1 cellular context compared by ENCODE assay signal in the genomic region with DNA sequence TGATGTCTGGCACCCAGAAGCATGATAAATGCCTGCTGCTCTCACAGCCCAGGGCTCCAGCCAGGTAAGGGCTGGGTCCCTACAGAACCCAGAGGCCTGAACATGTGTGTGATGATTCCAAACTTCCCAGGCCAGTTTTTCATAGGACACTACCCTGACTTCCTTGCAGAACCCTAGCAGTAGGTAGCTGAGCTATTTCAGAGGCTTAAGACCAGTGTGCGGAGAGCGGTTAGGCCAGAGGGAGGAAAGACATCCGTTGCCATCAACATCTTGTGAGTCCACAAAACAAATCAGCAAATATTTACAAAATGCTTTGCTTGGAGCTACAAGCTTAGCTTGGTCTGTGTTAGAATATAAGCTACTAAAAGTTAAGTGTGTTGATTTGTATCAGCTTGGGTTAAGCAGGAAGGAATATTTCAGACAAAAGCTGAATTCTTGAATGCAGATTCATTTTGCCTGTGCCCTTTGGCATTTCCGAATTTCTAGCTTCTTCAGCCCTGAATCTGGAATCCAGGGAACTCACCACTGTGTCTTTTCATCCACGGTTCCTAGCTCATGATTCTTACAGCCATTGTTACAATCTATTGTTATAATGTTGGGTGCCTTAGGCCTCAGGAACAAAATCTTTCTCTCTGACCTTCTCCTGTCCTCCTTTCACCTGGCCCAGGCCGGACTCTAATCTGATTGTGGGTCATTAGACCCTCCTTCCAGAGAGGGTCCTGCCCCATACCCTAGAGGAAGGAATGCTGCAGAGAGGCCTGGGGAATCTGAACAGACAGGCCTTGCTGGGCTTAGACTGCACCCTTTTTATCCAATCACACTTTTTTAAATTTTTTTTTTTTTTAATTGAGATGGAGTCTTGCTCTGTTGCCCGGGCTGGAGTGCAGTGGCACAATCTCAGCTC.
TF ChIP-seq lines count a peak whose summit lies in the region.

No MANE protein-coding gene starts in this region.

TF ChIP-seq in HepG2, 621 proteins besides CTCF, POLR2A, EP300 and RAD21:
- TF ChIP-seq ZNF816 (CRISPR knock-in tag; IDR thresholded peaks at IDR 0.05; ENCODE audit: borderline replicate concordance), result no peak
- no peak for TF ChIP-seq ZNF878 (CRISPR knock-in tag; IDR thresholded peaks at IDR 0.05)
- TF ChIP-seq SMYD3 (CRISPR knock-in tag; IDR thresholded peaks at IDR 0.05), result no peak
- TF ChIP-seq SP140L (CRISPR knock-in tag; IDR thresholded peaks at IDR 0.05; ENCODE audit: borderline replicate concordance), result no peak
- TF ChIP-seq, protein P1, sequence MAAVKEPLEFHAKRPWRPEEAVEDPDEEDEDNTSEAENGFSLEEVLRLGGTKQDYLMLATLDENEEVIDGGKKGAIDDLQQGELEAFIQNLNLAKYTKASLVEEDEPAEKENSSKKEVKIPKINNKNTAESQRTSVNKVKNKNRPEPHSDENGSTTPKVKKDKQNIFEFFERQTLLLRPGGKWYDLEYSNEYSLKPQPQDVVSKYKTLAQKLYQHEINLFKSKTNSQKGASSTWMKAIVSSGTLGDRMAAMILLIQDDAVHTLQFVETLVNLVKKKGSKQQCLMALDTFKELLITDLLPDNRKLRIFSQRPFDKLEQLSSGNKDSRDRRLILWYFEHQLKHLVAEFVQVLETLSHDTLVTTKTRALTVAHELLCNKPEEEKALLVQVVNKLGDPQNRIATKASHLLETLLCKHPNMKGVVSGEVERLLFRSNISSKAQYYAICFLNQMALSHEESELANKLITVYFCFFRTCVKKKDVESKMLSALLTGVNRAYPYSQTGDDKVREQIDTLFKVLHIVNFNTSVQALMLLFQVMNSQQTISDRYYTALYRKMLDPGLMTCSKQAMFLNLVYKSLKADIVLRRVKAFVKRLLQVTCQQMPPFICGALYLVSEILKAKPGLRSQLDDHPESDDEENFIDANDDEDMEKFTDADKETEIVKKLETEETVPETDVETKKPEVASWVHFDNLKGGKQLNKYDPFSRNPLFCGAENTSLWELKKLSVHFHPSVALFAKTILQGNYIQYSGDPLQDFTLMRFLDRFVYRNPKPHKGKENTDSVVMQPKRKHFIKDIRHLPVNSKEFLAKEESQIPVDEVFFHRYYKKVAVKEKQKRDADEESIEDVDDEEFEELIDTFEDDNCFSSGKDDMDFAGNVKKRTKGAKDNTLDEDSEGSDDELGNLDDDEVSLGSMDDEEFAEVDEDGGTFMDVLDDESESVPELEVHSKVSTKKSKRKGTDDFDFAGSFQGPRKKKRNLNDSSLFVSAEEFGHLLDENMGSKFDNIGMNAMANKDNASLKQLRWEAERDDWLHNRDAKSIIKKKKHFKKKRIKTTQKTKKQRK (IDR thresholded peaks at IDR 0.05; ENCODE audit: low read length), result no peak
- no peak for TF ChIP-seq FLYWCH1 (CRISPR knock-in tag; IDR thresholded peaks at IDR 0.05)
- TF ChIP-seq TSC22D2 (CRISPR knock-in tag; IDR thresholded peaks at IDR 0.05; ENCODE audit: borderline replicate concordance), result no peak
- TF ChIP-seq MED1 (CRISPR knock-in tag; IDR thresholded peaks at IDR 0.05), result no peak
- TF ChIP-seq, protein P2, sequence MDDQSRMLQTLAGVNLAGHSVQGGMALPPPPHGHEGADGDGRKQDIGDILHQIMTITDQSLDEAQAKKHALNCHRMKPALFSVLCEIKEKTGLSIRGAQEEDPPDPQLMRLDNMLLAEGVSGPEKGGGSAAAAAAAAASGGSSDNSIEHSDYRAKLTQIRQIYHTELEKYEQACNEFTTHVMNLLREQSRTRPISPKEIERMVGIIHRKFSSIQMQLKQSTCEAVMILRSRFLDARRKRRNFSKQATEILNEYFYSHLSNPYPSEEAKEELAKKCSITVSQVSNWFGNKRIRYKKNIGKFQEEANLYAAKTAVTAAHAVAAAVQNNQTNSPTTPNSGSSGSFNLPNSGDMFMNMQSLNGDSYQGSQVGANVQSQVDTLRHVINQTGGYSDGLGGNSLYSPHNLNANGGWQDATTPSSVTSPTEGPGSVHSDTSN (CRISPR knock-in tag; IDR thresholded peaks at IDR 0.05; ENCODE audit: borderline replicate concordance), result no peak
- TF ChIP-seq LCORL (IDR thresholded peaks at IDR 0.05), result no peak
- TF ChIP-seq LCORL (CRISPR knock-in tag; IDR thresholded peaks at IDR 0.05), result no peak
- TF ChIP-seq, protein P3, sequence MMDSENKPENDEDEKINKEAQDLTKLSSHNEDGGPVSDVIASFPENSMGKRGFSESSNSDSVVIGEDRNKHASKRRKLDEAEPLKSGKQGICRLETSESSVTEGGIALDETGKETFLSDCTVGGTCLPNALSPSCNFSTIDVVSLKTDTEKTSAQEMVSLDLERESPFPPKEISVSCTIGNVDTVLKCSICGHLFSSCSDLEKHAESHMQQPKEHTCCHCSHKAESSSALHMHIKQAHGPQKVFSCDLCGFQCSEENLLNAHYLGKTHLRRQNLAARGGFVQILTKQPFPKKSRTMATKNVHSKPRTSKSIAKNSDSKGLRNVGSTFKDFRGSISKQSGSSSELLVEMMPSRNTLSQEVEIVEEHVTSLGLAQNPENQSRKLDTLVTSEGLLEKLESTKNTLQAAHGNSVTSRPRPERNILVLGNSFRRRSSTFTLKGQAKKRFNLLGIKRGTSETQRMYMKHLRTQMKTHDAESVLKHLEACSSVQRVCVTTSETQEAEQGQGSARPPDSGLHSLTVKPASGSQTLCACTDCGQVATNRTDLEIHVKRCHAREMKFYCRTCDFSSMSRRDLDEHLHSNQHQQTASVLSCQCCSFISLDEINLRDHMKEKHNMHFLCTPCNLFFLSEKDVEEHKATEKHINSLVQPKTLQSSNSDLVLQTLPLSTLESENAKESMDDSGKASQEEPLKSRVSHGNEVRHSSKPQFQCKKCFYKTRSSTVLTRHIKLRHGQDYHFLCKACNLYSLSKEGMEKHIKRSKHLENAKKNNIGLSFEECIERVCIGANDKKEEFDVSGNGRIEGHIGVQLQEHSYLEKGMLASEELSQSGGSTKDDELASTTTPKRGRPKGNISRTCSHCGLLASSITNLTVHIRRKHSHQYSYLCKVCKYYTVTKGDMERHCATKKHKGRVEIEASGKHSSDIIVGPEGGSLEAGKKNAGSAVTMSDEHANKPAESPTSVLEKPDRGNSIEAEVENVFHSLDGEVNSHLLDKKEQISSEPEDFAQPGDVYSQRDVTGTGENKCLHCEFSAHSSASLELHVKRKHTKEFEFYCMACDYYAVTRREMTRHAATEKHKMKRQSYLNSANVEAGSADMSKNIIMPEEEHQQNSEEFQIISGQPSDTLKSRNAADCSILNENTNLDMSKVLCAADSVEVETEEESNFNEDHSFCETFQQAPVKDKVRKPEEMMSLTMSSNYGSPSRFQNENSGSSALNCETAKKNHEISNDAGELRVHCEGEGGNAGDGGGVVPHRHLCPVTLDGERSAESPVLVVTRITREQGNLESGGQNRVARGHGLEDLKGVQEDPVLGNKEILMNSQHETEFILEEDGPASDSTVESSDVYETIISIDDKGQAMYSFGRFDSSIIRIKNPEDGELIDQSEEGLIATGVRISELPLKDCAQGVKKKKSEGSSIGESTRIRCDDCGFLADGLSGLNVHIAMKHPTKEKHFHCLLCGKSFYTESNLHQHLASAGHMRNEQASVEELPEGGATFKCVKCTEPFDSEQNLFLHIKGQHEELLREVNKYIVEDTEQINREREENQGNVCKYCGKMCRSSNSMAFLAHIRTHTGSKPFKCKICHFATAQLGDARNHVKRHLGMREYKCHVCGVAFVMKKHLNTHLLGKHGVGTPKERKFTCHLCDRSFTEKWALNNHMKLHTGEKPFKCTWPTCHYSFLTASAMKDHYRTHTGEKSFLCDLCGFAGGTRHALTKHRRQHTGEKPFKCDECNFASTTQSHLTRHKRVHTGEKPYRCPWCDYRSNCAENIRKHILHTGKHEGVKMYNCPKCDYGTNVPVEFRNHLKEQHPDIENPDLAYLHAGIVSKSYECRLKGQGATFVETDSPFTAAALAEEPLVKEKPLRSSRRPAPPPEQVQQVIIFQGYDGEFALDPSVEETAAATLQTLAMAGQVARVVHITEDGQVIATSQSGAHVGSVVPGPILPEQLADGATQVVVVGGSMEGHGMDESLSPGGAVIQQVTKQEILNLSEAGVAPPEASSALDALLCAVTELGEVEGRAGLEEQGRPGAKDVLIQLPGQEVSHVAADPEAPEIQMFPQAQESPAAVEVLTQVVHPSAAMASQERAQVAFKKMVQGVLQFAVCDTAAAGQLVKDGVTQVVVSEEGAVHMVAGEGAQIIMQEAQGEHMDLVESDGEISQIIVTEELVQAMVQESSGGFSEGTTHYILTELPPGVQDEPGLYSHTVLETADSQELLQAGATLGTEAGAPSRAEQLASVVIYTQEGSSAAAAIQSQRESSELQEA (CRISPR knock-in tag; IDR thresholded peaks at IDR 0.05; ENCODE audit: not compliant biosample characterization), result no peak
- TF ChIP-seq RBM22 (optimal IDR thresholded peaks at IDR 0.05; ENCODE audit: low read length), result no peak
- TF ChIP-seq, protein P4, sequence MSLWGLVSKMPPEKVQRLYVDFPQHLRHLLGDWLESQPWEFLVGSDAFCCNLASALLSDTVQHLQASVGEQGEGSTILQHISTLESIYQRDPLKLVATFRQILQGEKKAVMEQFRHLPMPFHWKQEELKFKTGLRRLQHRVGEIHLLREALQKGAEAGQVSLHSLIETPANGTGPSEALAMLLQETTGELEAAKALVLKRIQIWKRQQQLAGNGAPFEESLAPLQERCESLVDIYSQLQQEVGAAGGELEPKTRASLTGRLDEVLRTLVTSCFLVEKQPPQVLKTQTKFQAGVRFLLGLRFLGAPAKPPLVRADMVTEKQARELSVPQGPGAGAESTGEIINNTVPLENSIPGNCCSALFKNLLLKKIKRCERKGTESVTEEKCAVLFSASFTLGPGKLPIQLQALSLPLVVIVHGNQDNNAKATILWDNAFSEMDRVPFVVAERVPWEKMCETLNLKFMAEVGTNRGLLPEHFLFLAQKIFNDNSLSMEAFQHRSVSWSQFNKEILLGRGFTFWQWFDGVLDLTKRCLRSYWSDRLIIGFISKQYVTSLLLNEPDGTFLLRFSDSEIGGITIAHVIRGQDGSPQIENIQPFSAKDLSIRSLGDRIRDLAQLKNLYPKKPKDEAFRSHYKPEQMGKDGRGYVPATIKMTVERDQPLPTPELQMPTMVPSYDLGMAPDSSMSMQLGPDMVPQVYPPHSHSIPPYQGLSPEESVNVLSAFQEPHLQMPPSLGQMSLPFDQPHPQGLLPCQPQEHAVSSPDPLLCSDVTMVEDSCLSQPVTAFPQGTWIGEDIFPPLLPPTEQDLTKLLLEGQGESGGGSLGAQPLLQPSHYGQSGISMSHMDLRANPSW (CRISPR knock-in tag; IDR thresholded peaks at IDR 0.05; ENCODE audit: borderline replicate concordance), result no peak
- TF ChIP-seq SIN3B (IDR thresholded peaks at IDR 0.05; ENCODE audit: low read length), result no peak
- TF ChIP-seq, protein P5, sequence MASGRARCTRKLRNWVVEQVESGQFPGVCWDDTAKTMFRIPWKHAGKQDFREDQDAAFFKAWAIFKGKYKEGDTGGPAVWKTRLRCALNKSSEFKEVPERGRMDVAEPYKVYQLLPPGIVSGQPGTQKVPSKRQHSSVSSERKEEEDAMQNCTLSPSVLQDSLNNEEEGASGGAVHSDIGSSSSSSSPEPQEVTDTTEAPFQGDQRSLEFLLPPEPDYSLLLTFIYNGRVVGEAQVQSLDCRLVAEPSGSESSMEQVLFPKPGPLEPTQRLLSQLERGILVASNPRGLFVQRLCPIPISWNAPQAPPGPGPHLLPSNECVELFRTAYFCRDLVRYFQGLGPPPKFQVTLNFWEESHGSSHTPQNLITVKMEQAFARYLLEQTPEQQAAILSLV (CRISPR knock-in tag; IDR thresholded peaks at IDR 0.05; ENCODE audit: borderline replicate concordance), result no peak
